Comparison of ENCODE assay signal across 9 cellular contexts in the genomic region with DNA sequence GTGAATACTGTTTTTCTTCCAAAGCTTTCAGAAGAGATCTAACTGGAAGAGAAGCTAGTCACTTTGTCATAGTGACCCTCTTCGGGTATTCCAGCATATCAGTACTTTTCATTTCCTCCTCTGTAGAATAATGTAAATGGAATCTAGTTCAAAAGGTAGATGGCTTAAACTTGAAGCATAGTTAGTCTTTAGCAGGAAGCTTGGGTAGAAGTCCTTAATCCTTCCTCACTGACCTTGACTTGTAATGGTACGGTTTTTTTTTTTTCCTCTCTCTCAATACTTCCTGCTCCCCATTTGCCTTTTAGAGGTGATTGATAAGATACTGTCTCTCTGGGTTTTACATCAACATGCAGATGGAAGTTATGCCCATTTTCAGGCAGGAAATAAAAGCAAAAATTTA. TPM values are rescaled to one million over a fixed set of nuclear protein-coding genes. Genes with fewer than 3 reads are reported as not detected.
DNase-seq lines count a peak whose midpoint lies in the region; ATAC-seq and TF ChIP-seq lines count a peak whose summit lies in the region.
"Had no signal": no experiment of that assay in that cellular context is flagged by ENCODE, and none has a peak within 500 bp of the region (broad histone marks: within the 10 kb centered on the region; RNA-seq: fewer than 3 reads in every experiment).

No MANE protein-coding gene starts in this region.

- no peak overlapping the region for H3K9ac ChIP-seq in fibroblast of lung (ENCODE audit: insufficient read depth, low read length)
- H3K9ac ChIP-seq in skeletal muscle tissue (ENCODE audit: low read depth in 1 of 3, low read length in 3 of 3) = peak overlapping the region; percentile 93 to 99 (median 95)

- in situ Hi-C loops in HAP-1 (cut with MboI; ENCODE audit: low sequenced_read_pairs) = no loop called here

- no peak overlapping the region for H2AFZ ChIP-seq in fibroblast of lung (ENCODE audit: low read length)

- H3K27me3 Mint-ChIP-seq in T-cell = no peaks in the 10 kb centered on the region

- no peak for TF ChIP-seq CTCF in fibroblast of lung (conservative IDR thresholded peaks at IDR 0.05 in 1 of 2, IDR thresholded peaks at IDR 0.05 in 1 of 2; ENCODE audit: low read depth in 1 of 2, low read length in 2 of 2)

- no peaks in the 10 kb centered on the region for H3K36me3 ChIP-seq in HAP-1 (replicated peaks)
- no peaks in the 10 kb centered on the region for H3K36me3 ChIP-seq in fibroblast of lung (ENCODE audit: control insufficient read depth, insufficient read depth, low read length)
- no peaks in the 10 kb centered on the region for H3K36me3 ChIP-seq in skeletal muscle tissue (ENCODE audit: control insufficient read depth in 3 of 3, insufficient read depth in 3 of 3, low read length in 3 of 3)

- no peaks in the 10 kb centered on the region for H3K9me3 Mint-ChIP-seq in T-cell

- H3K4me1 ChIP-seq in HAP-1 = peaks cover 25% of the 10 kb centered on the region
- H3K4me1 ChIP-seq in fibroblast of lung (ENCODE audit: control insufficient read depth, extremely low read depth, insufficient read depth, low read length) = peaks cover 3% of the 10 kb centered on the region
- H3K4me1 ChIP-seq in skeletal muscle tissue (ENCODE audit: control insufficient read depth in 3 of 3, insufficient read depth in 3 of 3, low read length in 3 of 3) = peaks cover 14 to 32% (median 24%) of the 10 kb centered on the region in 3 donors

- H3K27me3 ChIP-seq in HAP-1 (ENCODE audit: low read depth) (no peaks in the 10 kb centered on the region), fibroblast of lung (ENCODE audit: control insufficient read depth, insufficient read depth, low read length) (no peaks in the 10 kb centered on the region), skeletal muscle tissue (ENCODE audit: control insufficient read depth in 3 of 3, insufficient read depth in 3 of 3, low read length in 3 of 3) (no peaks in the 10 kb centered on the region)

- CTCF ChIA-PET in T-cell (lab: Charles Lee) = interaction anchor here (0.6 to 5.1 kb wide), 10 partner anchors 12 to 231 kb away, joined by 3 to 85 read pairs (median 6); no protein-coding TSS in a partner anchor

- peak overlapping the region; percentile 86 to 92 (median 88) for H3K4me3 Mint-ChIP-seq in T-cell

- ATAC-seq in T-cell (replicated peaks in 1 of 4) = no peak

- POLR2A ChIA-PET in T-cell (lab: Charles Lee) = interaction anchor here (0.5 to 1.4 kb wide), 3 partner anchors 9 to 81 kb away, joined by 3 to 8 read pairs (median 3); no protein-coding TSS in a partner anchor

- peaks cover 48% of the 10 kb centered on the region for H3K79me2 ChIP-seq in fibroblast of lung (ENCODE audit: control insufficient read depth, insufficient read depth, low read length)

- H3K27ac ChIP-seq in fibroblast of lung (ENCODE audit: insufficient read depth, low read length) (no peak overlapping the region), skeletal muscle tissue (ENCODE audit: low read depth, low read length) (peak overlapping the region; percentile 93)

- DNase-seq in HAP-1 (ENCODE audit: low spot score in 2 of 2) (no peak), T-cell (no peak), fibroblast of lung (ENCODE audit: low read depth in 2 of 2) (no peak), NCI-H2107 treated with DMSO at 0.1 percent for 48 hours (lab: John Stamatoyannopoulos, UW; ENCODE audit: unreplicated experiment) (no peak), SHP77 treated with DMSO at 0.1 percent for 48 hours (lab: John Stamatoyannopoulos, UW) (no peak), NCI-H345 treated with DMSO at 0.1 percent for 48 hours (lab: John Stamatoyannopoulos, UW; ENCODE audit: unreplicated experiment) (no peak)
- DNase-seq: midbrain, NCI-H1436 had no signal

- H3K4me3 ChIP-seq in HAP-1 = peak overlapping the region; percentile 87
- H3K4me3 ChIP-seq in fibroblast of lung (replicated peaks in 1 of 4; ENCODE audit: control extremely low read depth in 1 of 4, insufficient read depth in 1 of 4, low read depth in 3 of 4, low read length in 4 of 4) = peak overlapping the region; percentile 20 to 94 (median 76)
- peak overlapping the region; percentile 90 to 99 (median 94) for H3K4me3 ChIP-seq in skeletal muscle tissue (ENCODE audit: low read length in 3 of 3)

- H4K20me1 ChIP-seq in fibroblast of lung (ENCODE audit: control insufficient read depth, extremely low read depth, insufficient read depth, low read length) = no peaks in the 10 kb centered on the region

- H3K9me3 ChIP-seq in HAP-1 = no peaks in the 10 kb centered on the region
- H3K9me3 ChIP-seq in fibroblast of lung (ENCODE audit: control insufficient read depth, insufficient read depth, low read depth, low read length) = no peaks in the 10 kb centered on the region
- no peaks in the 10 kb centered on the region for H3K9me3 ChIP-seq in skeletal muscle tissue (ENCODE audit: control insufficient read depth in 3 of 3, low read length in 3 of 3)

- peak overlapping the region; percentile 9 to 78 for H3K27ac Mint-ChIP-seq in T-cell

- H3K36me3 Mint-ChIP-seq in T-cell = no peaks in the 10 kb centered on the region

- H3K4me1 Mint-ChIP-seq in T-cell = peaks cover 57 to 61% (median 59%) of the 10 kb centered on the region in 3 donors

- H3K4me2 ChIP-seq in fibroblast of lung (ENCODE audit: extremely low read depth, insufficient read depth, low read length) = peak overlapping the region; percentile 53

RNA-seq across cellular contexts. Expression of a gene that starts 1.7 kb away (rescaled TPM):
- 10 to 100 TPM; 22.1 to 36.9 (median 28.7) TPM for total RNA-seq in T-cell
- total RNA-seq in fibroblast of lung = 23.4 and 29.1 TPM in 2 replicates
- 17.3 and 20.8 TPM in 2 replicates for polyA plus RNA-seq in fibroblast of lung
- polyA plus RNA-seq in fibroblast of lung (2012) = 11.4 and 13.0 TPM in 2 replicates
- polyA minus RNA-seq in fibroblast of lung (ENCODE audit: low replicate concordance) = 7.7 and 11.0 TPM in 2 replicates
- total RNA-seq in skeletal muscle tissue = 24.5 TPM
